Comparison of ENCODE assay signal across 13 cellular contexts in genomic region chr10:4775808-4776207, GRCh38. TPM values are rescaled to one million over a fixed set of nuclear protein-coding genes. Genes with fewer than 3 reads are reported as not detected.
DNase-seq lines count a peak whose midpoint lies in the region; ATAC-seq lines count a peak whose summit lies in the region.
"Had no signal": no experiment of that assay in that cellular context is flagged by ENCODE, and none has a peak within 500 bp of the region (broad histone marks: within the 10 kb centered on the region; RNA-seq: fewer than 3 reads in every experiment).

No MANE protein-coding gene starts in this region.

- H4K20me1 ChIP-seq in GM23248 (ENCODE audit: insufficient read depth), result no peaks in the 10 kb centered on the region

- peaks cover 35% of the 10 kb centered on the region for H3K27me3 Mint-ChIP-seq in activated T-helper 17 cell treated with anti-CD3 and anti-CD28 coated beads, Interleukin-2, amount 50 U/mL, for 72 hours
- peaks cover 28 to 47% of the 10 kb centered on the region in 2 donors for H3K27me3 Mint-ChIP-seq in T-cell

- H3K79me2 ChIP-seq in GM23248 (ENCODE audit: insufficient read depth), result no peaks in the 10 kb centered on the region; the same call in 1 of the 2 replicates

- H3K4me1 ChIP-seq in GM23248 (ENCODE audit: insufficient read depth), result peaks cover 74% of the 10 kb centered on the region

- no peaks in the 10 kb centered on the region for H3K27me3 ChIP-seq in GM23248 (replicated peaks; ENCODE audit: insufficient read depth)

- H3K36me3 Mint-ChIP-seq in activated T-helper 17 cell treated with anti-CD3 and anti-CD28 coated beads, Interleukin-2, amount 50 U/mL, for 72 hours (ENCODE audit: low read depth), result no peaks in the 10 kb centered on the region
- no peaks in the 10 kb centered on the region for H3K36me3 Mint-ChIP-seq in T-cell
- H3K36me3 Mint-ChIP-seq: CD8-positive, alpha-beta memory T cell had no signal

- no peak overlapping the region for H3K4me2 ChIP-seq in GM23248 (ENCODE audit: unreplicated experiment)

- H3K9me3 ChIP-seq in GM23248 (ENCODE audit: low read depth), result no peaks in the 10 kb centered on the region

- peak; percentile 46 for DNase-seq in AG20443 (ENCODE audit: low spot score)
- DNase-seq in GM23248, result peak; percentile 94
- DNase-seq in kidney glomerular epithelial cell (lab: John Stamatoyannopoulos, UW), result peak; percentile 62
- DNase-seq in stimulated activated CD4-positive, alpha-beta T cell treated with anti-CD3 and anti-CD28 coated beads, Interleukin-1b, Interleukin-23, amount 100 ng/mL, for 48 hours, result no peak
- DNase-seq in SIG-M5 treated with dmso at 0.1 percent for 504 hours (lab: John Stamatoyannopoulos, UW; ENCODE audit: unreplicated experiment), result no peak
- DNase-seq in NCI-H128 (lab: John Stamatoyannopoulos, UW; ENCODE audit: unreplicated experiment), result no peak
- no peak for DNase-seq in T-cell
- DNase-seq: CD8-positive, alpha-beta memory T cell; NCI-H2227 treated with DMSO at 0.1 percent for 48 hours; right cardiac atrium; RPMI8226 had no signal

- POLR2A ChIA-PET in T-cell (lab: Charles Lee), result no interaction called here

- H2AFZ ChIP-seq in GM23248, result no peak overlapping the region

- no peaks in the 10 kb centered on the region for H3K9me3 Mint-ChIP-seq in activated T-helper 17 cell treated with anti-CD3 and anti-CD28 coated beads, Interleukin-2, amount 50 U/mL, for 72 hours
- no peaks in the 10 kb centered on the region for H3K9me3 Mint-ChIP-seq in T-cell
- H3K9me3 Mint-ChIP-seq: CD8-positive, alpha-beta memory T cell; central memory CD8-positive, alpha-beta T cell had no signal

- H3K4me3 Mint-ChIP-seq in activated T-helper 17 cell treated with anti-CD3 and anti-CD28 coated beads, Interleukin-2, amount 50 U/mL, for 72 hours, result peak overlapping the region; percentile 10
- no peak overlapping the region for H3K4me3 Mint-ChIP-seq in T-cell
- H3K4me3 Mint-ChIP-seq: CD8-positive, alpha-beta memory T cell; central memory CD8-positive, alpha-beta T cell had no signal

- peak; percentile 81 for ATAC-seq in activated T-helper 17 cell treated with anti-CD3 and anti-CD28 coated beads, Interleukin-2, amount 50 U/mL, for 72 hours (replicated peaks)
- no peak for ATAC-seq in T-cell (replicated peaks in 1 of 4)
- ATAC-seq: right cardiac atrium had no signal

- no peaks in the 10 kb centered on the region for H3K36me3 ChIP-seq in GM23248 (ENCODE audit: low read depth)

- in situ Hi-C loops in GM23248 (cut with MboI), result no loop called here

- H3K27ac ChIP-seq in GM23248, result peak overlapping the region; percentile 80

- CTCF ChIA-PET in T-cell (lab: Charles Lee), result interaction anchor here in 1 of 2 donors (0.7 kb wide), 1 partner anchor 1496 kb away, joined by 4 read pairs; no protein-coding TSS in a partner anchor

- 12 to 16% methylated on average over 2 of the region's 2 CpGs for WGBS in GM23248 (ENCODE audit: low coverage in 1 of 2, low lambda C conversion rate in 2 of 2, missing lambda C conversion rate in 2 of 2), 2 experiments

- H3F3A ChIP-seq in GM23248 (ENCODE audit: insufficient read depth), result peaks cover 75% of the 10 kb centered on the region

- 0 out of 2 replicates have a peak overlapping the region, but pooled peaks have one; percentile 15 for H3K9ac ChIP-seq in GM23248

- H3K4me3 ChIP-seq in GM23248, result no peak overlapping the region

- peak overlapping the region; percentile 77 for H3K27ac Mint-ChIP-seq in activated T-helper 17 cell treated with anti-CD3 and anti-CD28 coated beads, Interleukin-2, amount 50 U/mL, for 72 hours
- no peak overlapping the region for H3K27ac Mint-ChIP-seq in T-cell
- H3K27ac Mint-ChIP-seq: CD8-positive, alpha-beta memory T cell had no signal

- no peaks in the 10 kb centered on the region for H3K9me2 ChIP-seq in GM23248 (ENCODE audit: insufficient read depth)

- peaks cover 13% of the 10 kb centered on the region for H3K4me1 Mint-ChIP-seq in activated T-helper 17 cell treated with anti-CD3 and anti-CD28 coated beads, Interleukin-2, amount 50 U/mL, for 72 hours
- H3K4me1 Mint-ChIP-seq in T-cell, result no peaks in the 10 kb centered on the region
- H3K4me1 Mint-ChIP-seq: CD8-positive, alpha-beta memory T cell; central memory CD8-positive, alpha-beta T cell had no signal

RNA-seq across cellular contexts. Expression of gene AKR1E2, which starts 50.2 kb away (rescaled TPM):
- 14.3 and 16.0 TPM in 2 replicates for total RNA-seq in GM23248 (2014; rRNA removed; shearing (Covaris generic))
- 5.1 and 5.2 TPM in 2 replicates for polyA plus RNA-seq in GM23248 (2016; fragmentation: Nextera tagmentation; extraction: Ambion mirVana)
- total RNA-seq in activated T-helper 17 cell treated with anti-CD3 and anti-CD28 coated beads, Interleukin-2, amount 50 U/mL, for 72 hours, result 1 to 10 TPM; 1.9 to 3.7 TPM
- 10 to 100 TPM in 3 of 5 donors, 1 to 10 TPM in 2; 3.7 to 24.5 (median 10.8) TPM for total RNA-seq in T-cell
- polyA plus RNA-seq: CD8-positive, alpha-beta memory T cell had no signal

Comparison
In these comparisons a context has a peak if more than half of its experiments do, and no peak if none do; other contexts are left out.
1. DNase-seq: peak in AG20443 (single experiment), GM23248 (single experiment) and kidney glomerular epithelial cell (single experiment); none in stimulated activated CD4-positive, alpha-beta T cell treated with anti-CD3 and anti-CD28 coated beads, Interleukin-1b, Interleukin-23, amount 100 ng/mL, for 48 hours (single experiment), SIG-M5 treated with dmso at 0.1 percent for 504 hours (single experiment), NCI-H128 (single experiment) and T-cell (0 of 34).